In the genomic region with DNA sequence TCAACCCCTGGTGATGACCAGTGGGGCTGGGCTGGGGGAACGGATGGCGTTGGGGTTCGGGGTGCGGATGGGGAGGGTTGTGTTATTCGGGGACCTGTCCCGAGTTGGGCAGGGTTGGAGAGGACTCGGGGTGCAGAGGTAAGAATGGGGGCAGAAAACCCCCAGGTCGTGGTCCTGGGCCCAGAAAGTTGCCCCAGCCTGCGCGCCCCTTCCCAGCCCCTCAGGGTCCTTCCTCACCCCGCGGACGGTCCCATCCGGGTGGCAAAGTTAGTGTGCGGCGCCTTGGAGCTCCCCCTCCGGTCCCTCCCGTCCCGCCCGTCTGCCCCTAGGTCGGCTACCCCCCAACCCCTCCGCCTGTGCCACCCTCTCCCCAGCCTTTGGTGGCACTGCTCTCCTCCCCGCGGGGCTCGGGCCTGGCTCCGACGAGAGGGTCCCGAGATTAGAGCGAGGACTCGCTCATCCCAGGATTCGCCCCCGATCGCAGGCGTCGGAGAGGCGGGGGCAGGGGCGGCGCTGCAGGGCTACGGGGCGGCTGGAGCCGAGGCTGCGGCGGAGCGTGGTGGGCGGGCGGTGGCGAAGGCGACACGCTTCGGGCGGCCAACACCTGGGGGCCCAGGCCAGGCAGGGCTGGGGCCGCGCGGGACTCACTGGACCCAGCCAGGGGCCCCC, we compare ENCODE assay signal across 1 cellular context.
TF ChIP-seq lines count a peak whose summit lies in the region.

No MANE protein-coding gene starts in this region.

TF ChIP-seq in A549, 52 proteins besides CTCF, POLR2A, EP300 and RAD21 (continued from another document):
- TF ChIP-seq, protein P1, sequence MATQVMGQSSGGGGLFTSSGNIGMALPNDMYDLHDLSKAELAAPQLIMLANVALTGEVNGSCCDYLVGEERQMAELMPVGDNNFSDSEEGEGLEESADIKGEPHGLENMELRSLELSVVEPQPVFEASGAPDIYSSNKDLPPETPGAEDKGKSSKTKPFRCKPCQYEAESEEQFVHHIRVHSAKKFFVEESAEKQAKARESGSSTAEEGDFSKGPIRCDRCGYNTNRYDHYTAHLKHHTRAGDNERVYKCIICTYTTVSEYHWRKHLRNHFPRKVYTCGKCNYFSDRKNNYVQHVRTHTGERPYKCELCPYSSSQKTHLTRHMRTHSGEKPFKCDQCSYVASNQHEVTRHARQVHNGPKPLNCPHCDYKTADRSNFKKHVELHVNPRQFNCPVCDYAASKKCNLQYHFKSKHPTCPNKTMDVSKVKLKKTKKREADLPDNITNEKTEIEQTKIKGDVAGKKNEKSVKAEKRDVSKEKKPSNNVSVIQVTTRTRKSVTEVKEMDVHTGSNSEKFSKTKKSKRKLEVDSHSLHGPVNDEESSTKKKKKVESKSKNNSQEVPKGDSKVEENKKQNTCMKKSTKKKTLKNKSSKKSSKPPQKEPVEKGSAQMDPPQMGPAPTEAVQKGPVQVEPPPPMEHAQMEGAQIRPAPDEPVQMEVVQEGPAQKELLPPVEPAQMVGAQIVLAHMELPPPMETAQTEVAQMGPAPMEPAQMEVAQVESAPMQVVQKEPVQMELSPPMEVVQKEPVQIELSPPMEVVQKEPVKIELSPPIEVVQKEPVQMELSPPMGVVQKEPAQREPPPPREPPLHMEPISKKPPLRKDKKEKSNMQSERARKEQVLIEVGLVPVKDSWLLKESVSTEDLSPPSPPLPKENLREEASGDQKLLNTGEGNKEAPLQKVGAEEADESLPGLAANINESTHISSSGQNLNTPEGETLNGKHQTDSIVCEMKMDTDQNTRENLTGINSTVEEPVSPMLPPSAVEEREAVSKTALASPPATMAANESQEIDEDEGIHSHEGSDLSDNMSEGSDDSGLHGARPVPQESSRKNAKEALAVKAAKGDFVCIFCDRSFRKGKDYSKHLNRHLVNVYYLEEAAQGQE (IDR thresholded peaks at IDR 0.05): no peak
- TF ChIP-seq ZSCAN20 (CRISPR knock-in tag; IDR thresholded peaks at IDR 0.05) (no peak), MAFK (IDR thresholded peaks at IDR 0.05; ENCODE audit: partially characterized antibody) (no peak)
